ENCODE assay signal across 15 cellular contexts in the genomic region with DNA sequence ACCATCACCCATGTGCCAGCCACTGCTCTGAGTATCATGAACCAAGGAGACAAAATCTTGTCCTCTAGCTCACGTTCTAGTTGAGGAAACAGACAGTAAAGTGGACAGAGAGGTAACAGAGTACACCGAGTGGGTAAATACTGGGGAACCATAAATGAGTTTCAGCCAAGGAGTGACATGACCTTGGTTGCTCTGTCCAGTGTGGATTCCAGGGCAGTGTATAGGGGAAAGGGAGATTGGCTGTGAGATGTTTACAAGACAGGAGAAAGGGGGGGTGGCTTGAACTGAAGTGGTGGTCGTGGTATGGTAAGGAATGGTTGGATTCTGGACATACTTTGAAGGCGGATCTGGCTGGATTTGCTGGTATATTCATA.
DNase-seq lines count a peak whose midpoint lies in the region; ATAC-seq and TF ChIP-seq lines count a peak whose summit lies in the region.
"Had no signal": no experiment of that assay in that cellular context is flagged by ENCODE, and none has a peak within 500 bp of the region (broad histone marks: within the 10 kb centered on the region; RNA-seq: fewer than 3 reads in every experiment).

No MANE protein-coding gene starts in this region.

- H3K4me1 ChIP-seq in lung (ENCODE audit: control insufficient read depth in 2 of 2, insufficient read depth in 2 of 2, low read length in 2 of 2) (peaks cover 0 to 2% of the 10 kb centered on the region in 2 donors), breast epithelium (no peaks in the 10 kb centered on the region)
- H3K4me1 ChIP-seq: Caco-2 had no signal

- no peak overlapping the region for H3K27ac ChIP-seq in lung (ENCODE audit: low read depth in 1 of 2, low read length in 1 of 2)
- H3K27ac ChIP-seq in breast epithelium: no peak overlapping the region
- H3K27ac ChIP-seq: C4-2B had no signal

- H3K36me3 ChIP-seq in lung (ENCODE audit: control insufficient read depth in 2 of 2, insufficient read depth in 2 of 2, low read length in 2 of 2) (no peaks in the 10 kb centered on the region), breast epithelium (no peaks in the 10 kb centered on the region)

- 63 to 87% methylated on average over 4 of the region's 4 CpGs for WGBS in lung, 2 donors

- H3K9me3 ChIP-seq in lung (ENCODE audit: control insufficient read depth in 2 of 2, insufficient read depth in 1 of 2, low read length in 1 of 2): no peaks in the 10 kb centered on the region
- no peaks in the 10 kb centered on the region for H3K9me3 ChIP-seq in breast epithelium
- H3K9me3 ChIP-seq: Caco-2 had no signal

- DNase-seq in LNCaP clone FGC (ENCODE audit: low read depth) (peak; percentile 52), astrocyte of the hippocampus (ENCODE audit: low read depth, low spot score) (peak; percentile 41), lung (ENCODE audit: low spot score) (no peak), NCI-H1417 (lab: John Stamatoyannopoulos, UW) (no peak), breast epithelium (ENCODE audit: low spot score in 2 of 2) (no peak)
- DNase-seq in effector CD4-positive, alpha-beta T cell: no peak
- DNase-seq: AML-193; Caco-2; CD4-positive, alpha-beta T cell; GF-D8; GOT3; H7 had no signal

- no peak for TF ChIP-seq POLR2A in breast epithelium (IDR thresholded peaks at IDR 0.05)

- no peak for ATAC-seq in lung (ENCODE audit: insufficient read depth, low FRiP score)
- ATAC-seq in GM21737 (IDR thresholded peaks at IDR 0.05; ENCODE audit: unreplicated experiment): no peak
- ATAC-seq: HepG2 had no signal

- H3K4me3 ChIP-seq in LNCaP clone FGC (ENCODE audit: low read depth, low read length) (no peak overlapping the region), lung (peak overlapping the region; percentile 4), breast epithelium (no peak overlapping the region)

- no peaks in the 10 kb centered on the region for H3K27me3 ChIP-seq in lung (ENCODE audit: control insufficient read depth, insufficient read depth)
- no peaks in the 10 kb centered on the region for H3K27me3 ChIP-seq in breast epithelium

- intact Hi-C loops in breast epithelium (cut with DNase I; ENCODE audit: low total_unique reads): no loop called here

- no peak for TF ChIP-seq CTCF in LNCaP clone FGC (IDR thresholded peaks at IDR 0.05; ENCODE audit: control insufficient read depth, extremely low read depth, insufficient read depth)
- TF ChIP-seq CTCF in lung (IDR thresholded peaks at IDR 0.05; ENCODE audit: control extremely low read depth, extremely low read depth): no peak
- no peak for TF ChIP-seq CTCF in breast epithelium (IDR thresholded peaks at IDR 0.05)

Comparison
In these comparisons a context has a peak if more than half of its experiments do, and no peak if none do; other contexts are left out.
1. DNase-seq: peak in LNCaP clone FGC (single experiment) and astrocyte of the hippocampus (single experiment); none in lung (single experiment), NCI-H1417 (0 of 3), breast epithelium (0 of 2) and effector CD4-positive, alpha-beta T cell (single experiment).